Comparison of ENCODE assay signal across 17 cellular contexts in the genomic region with DNA sequence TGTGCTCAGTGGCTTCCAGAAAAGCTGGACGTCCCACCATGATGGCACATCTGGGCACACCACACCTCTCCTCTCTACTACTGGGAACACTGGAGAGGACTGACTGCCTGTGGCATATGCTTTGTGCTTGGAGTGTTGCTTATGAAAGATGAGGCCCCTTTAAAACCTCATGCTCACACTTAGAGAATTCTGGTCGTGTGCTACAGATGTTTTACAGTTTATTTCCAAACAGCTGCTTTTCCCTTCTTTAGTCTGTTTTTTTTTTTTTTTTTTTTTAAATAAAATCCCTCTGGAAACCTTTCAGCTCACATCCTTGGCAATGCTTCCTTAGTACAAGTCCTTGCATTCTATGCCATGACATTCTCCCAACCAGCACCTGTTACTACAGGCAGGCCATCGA.
"Had no signal": no experiment of that assay in that cellular context is flagged by ENCODE, and none has a peak within 500 bp of the region (broad histone marks: within the 10 kb centered on the region; RNA-seq: fewer than 3 reads in every experiment).

No MANE protein-coding gene starts in this region.

- H3K27me3 ChIP-seq: right lobe of liver, testis had no signal

- H3K9me3 ChIP-seq: right lobe of liver, testis had no signal

- H3K36me3 ChIP-seq: right lobe of liver had no signal

- H3K4me1 ChIP-seq: right lobe of liver had no signal

- H3K27ac ChIP-seq: right lobe of liver, VCaP had no signal

- ATAC-seq: activated CD4-positive, alpha-beta T cell treated with anti-CD3 and anti-CD28 coated beads for 36 hours; activated CD8-positive, alpha-beta T cell treated with anti-CD3 and anti-CD28 coated beads for 36 hours; natural killer cell; right lobe of liver; stimulated activated naive CD8-positive, alpha-beta T cell treated with anti-CD3 and anti-CD28 coated beads, Interleukin-15, Interleukin-2, amounts not matched to agents 100 U/mL and 50 U/mL, for 24 hours; T-cell had no signal

- DNase-seq: activated CD4-positive, alpha-beta T cell treated with anti-CD3 and anti-CD28 coated beads for 36 hours; activated CD8-positive, alpha-beta memory T cell treated with anti-CD3 and anti-CD28 coated beads, Interleukin-2, amount 50 U/mL, for 48 hours; activated CD8-positive, alpha-beta T cell treated with anti-CD3 and anti-CD28 coated beads for 36 hours; activated naive CD4-positive, alpha-beta T cell; hypothalamus; kidney glomerular epithelial cell; natural killer cell; nucleus accumbens; right lobe of liver; stimulated activated CD4-positive, alpha-beta T cell treated with anti-CD3 and anti-CD28 coated beads, Interleukin-4, amount 100 ng/mL, for 1 hour; stimulated activated CD8-positive, alpha-beta memory T cell treated with anti-CD3 and anti-CD28 coated beads, Interleukin-4, amount 100 ng/mL, for 48 hours; stimulated activated naive CD8-positive, alpha-beta T cell treated with anti-CD3 and anti-CD28 coated beads, Interleukin-15, Interleukin-2, amounts not matched to agents 100 U/mL and 50 U/mL, for 24 hours; T-cell; T1000; testis had no signal

- H3K4me3 ChIP-seq: lung, right lobe of liver, testis had no signal
